8 cellular contexts compared by ENCODE assay signal in genomic region chr17:73644145-73645049, GRCh38. TPM values are rescaled to one million over a fixed set of nuclear protein-coding genes. Genes with fewer than 3 reads are reported as not detected.
A peak's percentile ranks its signal among the peaks of the same experiment; 100 is the strongest.
DNase-seq lines count a peak whose midpoint lies in the region; ATAC-seq, FAIRE-seq and TF ChIP-seq lines count a peak whose summit lies in the region.

TSS of gene SDK2 (minus strand) at chr17:73644445. CDS start at chr17:73644088, 357 bp downstream.

- H3K9ac ChIP-seq in GM12878 (ENCODE audit: control insufficient read depth, insufficient read depth, low read length): no peak within 1 kb of the TSS

- no peak for FAIRE-seq in GM12878 (lab: Jason Lieb, UNC)

- TF ChIP-seq CTCF in GM12878 (IDR thresholded peaks at IDR 0.05 in 2 of 3, conservative IDR thresholded peaks at IDR 0.05 in 1 of 3; ENCODE audit: control insufficient read depth in 2 of 3, extremely low read depth in 1 of 3, insufficient read depth in 1 of 3, low read depth in 3 of 3, low read length in 3 of 3) (no peak), stomach (IDR thresholded peaks at IDR 0.05) (no peak)

- H3K27me3 ChIP-seq in GM12878 (replicated peaks in 1 of 2; ENCODE audit: control insufficient read depth in 2 of 2, insufficient read depth in 2 of 2, low read length in 1 of 2) (peaks cover 7 to 16% of the 10 kb centered on the region in 2 experiments), stomach (peaks cover 5 to 97% (median 63%) of the 10 kb centered on the region in 3 donors)

- DNase-seq in Right ventricle myocardium inferior (ENCODE audit: missing footprints) (no peak), cardiac septum (ENCODE audit: low spot score) (no peak), GM12878 (ENCODE audit: low read depth, low spot score) (no peak), kidney tubule cell (ENCODE audit: low spot score) (peak; percentile 8), stomach (peak; percentile 22)

- H3K4me1 ChIP-seq in GM12878 (ENCODE audit: control insufficient read depth, insufficient read depth, low read length) (no peaks in the 10 kb centered on the region), stomach (peaks cover 24 to 35% (median 27%) of the 10 kb centered on the region in 4 donors)

- peak; percentile 27 for ATAC-seq in Right ventricle myocardium inferior
- no peak for ATAC-seq in GM12878
- no peak for ATAC-seq in GM19351 (IDR thresholded peaks at IDR 0.05; ENCODE audit: unreplicated experiment)
- ATAC-seq in HG03175 (IDR thresholded peaks at IDR 0.05; ENCODE audit: unreplicated experiment): no peak
- no peak for ATAC-seq in GM21390 (IDR thresholded peaks at IDR 0.05; ENCODE audit: unreplicated experiment)

- RAD21 ChIA-PET in GM12878 (lab: Charles Lee; ENCODE audit: unreplicated experiment): no interaction called here

- intact Hi-C loops in Right ventricle myocardium inferior (cut with DNase I): loop anchor here (5.0 kb wide), 2 partner anchors 68 to 212 kb away; no protein-coding TSS in a partner anchor
- intact Hi-C loops in cardiac septum (cut with DNase I): loop anchor here (2.0 to 5.0 kb wide), 2 partner anchors 112 to 216 kb away; no protein-coding TSS in a partner anchor
- intact Hi-C loops in GM12878 (cut with micrococcal nuclease; ENCODE audit: unreplicated experiment): no loop called here
- intact Hi-C loops in stomach (cut with DNase I; ENCODE audit: low total_unique reads): no loop called here

- H3K27ac ChIP-seq in GM12878 (ENCODE audit: control insufficient read depth, insufficient read depth): no peak within 1 kb of the TSS
- H3K27ac ChIP-seq in stomach: peak within 1 kb of the TSS in 2 of 5 donors; percentile 60 to 65

- in situ Hi-C loops in GM12878 (cut with MboI): no loop called here

- H4K20me1 ChIP-seq in GM12878 (ENCODE audit: control insufficient read depth, insufficient read depth): no peaks in the 10 kb centered on the region

- H3K4me2 ChIP-seq in GM12878 (ENCODE audit: control insufficient read depth, insufficient read depth): no peak within 1 kb of the TSS

- SMC1A ChIA-PET in GM12878 (lab: Charles Lee; ENCODE audit: uncharacterized antibody, unreplicated experiment): no interaction called here

- no peaks in the 10 kb centered on the region for H3K79me2 ChIP-seq in GM12878 (ENCODE audit: control insufficient read depth, insufficient read depth, low read length)

- no TSS peak for BruUV-seq in GM12878 (replicated peaks; lab: Mats Ljungman, UMichigan)

- H3K9me3 ChIP-seq in GM12878 (replicated peaks; ENCODE audit: control insufficient read depth, insufficient read depth, low read length): no peaks in the 10 kb centered on the region
- no peaks in the 10 kb centered on the region for H3K9me3 ChIP-seq in stomach

- TF ChIP-seq POLR2A in GM12878 (IDR thresholded peaks at IDR 0.05; ENCODE audit: low read depth, low read length) (no peak), stomach (IDR thresholded peaks at IDR 0.05) (no peak)

- H3K36me3 ChIP-seq in GM12878 (ENCODE audit: control insufficient read depth in 2 of 2, insufficient read depth in 2 of 2, low read length in 1 of 2) (no peaks in the 10 kb centered on the region), stomach (no peaks in the 10 kb centered on the region)

- WGBS in GM12878 (ENCODE audit: insufficient coverage, insufficient replicate concordance, low lambda C conversion rate, missing lambda C conversion rate): 2% methylated on average over 81 of the region's 105 CpGs
- 0 to 2% (median 1%) methylated on average over 58 to 105 of the region's 105 CpGs for WGBS in stomach, 5 donors

- H3K4me3 ChIP-seq in GM12878: no peak within 1 kb of the TSS
- peak within 1 kb of the TSS; percentile 45 to 58 (median 49) for H3K4me3 ChIP-seq in stomach

- POLR2A ChIA-PET in GM12878 (lab: Charles Lee): no interaction called here

- TF ChIP-seq RAD21 in GM12878 (IDR thresholded peaks at IDR 0.05; ENCODE audit: insufficient read depth, low read depth, low read length): no peak

- CTCF ChIA-PET in GM12878 (lab: Yijun Ruan, JAX): no interaction called here

- H2AFZ ChIP-seq in GM12878 (ENCODE audit: control insufficient read depth, low read depth, low read length): no peak within 1 kb of the TSS

- TF ChIP-seq EP300 in GM12878 (IDR thresholded peaks at IDR 0.05; ENCODE audit: borderline replicate concordance in 1 of 2, control insufficient read depth in 1 of 2, low read depth in 2 of 2, low read length in 2 of 2) (no peak), stomach (IDR thresholded peaks at IDR 0.05) (no peak)

TF ChIP-seq in GM12878, 131 proteins besides CTCF, POLR2A, EP300 and RAD21:
- 0 out of 2 replicates have a peak, but pooled peaks have one; percentile 76 for TF ChIP-seq EZH2 (IDR thresholded peaks at IDR 0.05; ENCODE audit: borderline replicate concordance, control insufficient read depth, low read depth, low read length)
- TF ChIP-seq PKNOX1 (IDR thresholded peaks at IDR 0.05): no peak
- TF ChIP-seq, protein P1, sequence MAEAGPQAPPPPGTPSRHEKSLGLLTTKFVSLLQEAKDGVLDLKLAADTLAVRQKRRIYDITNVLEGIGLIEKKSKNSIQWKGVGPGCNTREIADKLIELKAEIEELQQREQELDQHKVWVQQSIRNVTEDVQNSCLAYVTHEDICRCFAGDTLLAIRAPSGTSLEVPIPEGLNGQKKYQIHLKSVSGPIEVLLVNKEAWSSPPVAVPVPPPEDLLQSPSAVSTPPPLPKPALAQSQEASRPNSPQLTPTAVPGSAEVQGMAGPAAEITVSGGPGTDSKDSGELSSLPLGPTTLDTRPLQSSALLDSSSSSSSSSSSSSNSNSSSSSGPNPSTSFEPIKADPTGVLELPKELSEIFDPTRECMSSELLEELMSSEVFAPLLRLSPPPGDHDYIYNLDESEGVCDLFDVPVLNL (IDR thresholded peaks at IDR 0.05; ENCODE audit: low read depth, low read length): no peak

RNA-seq across cellular contexts. Expression of gene SDK2, which starts in this region (rescaled TPM):
- 1.6 TPM for total RNA-seq in Right ventricle myocardium inferior
- 3.0 TPM for total RNA-seq in cardiac septum
- total RNA-seq in GM12878 (2013; cell fraction: nucleolus; rRNA removed): 0.04 TPM in 1 of 2 replicates, not detected in the other
- total RNA-seq in GM12878 (2014; rRNA removed): not detected in 2 replicates
- not detected in 2 replicates for total RNA-seq in GM12878 (2014; rRNA removed; fragmentation: Illumina TruSeq; extraction: Trizol)
- total RNA-seq in GM12878 (2021): 0.08 TPM in 1 of 2 replicates, not detected in the other
- polyA plus RNA-seq in GM12878 (2011; ENCODE audit: low read depth): not detected
- polyA plus RNA-seq in GM12878 (2011; rRNA removed): 0.03 TPM in 1 of 2 replicates, not detected in the other
- 0.01 and 0.02 TPM in 2 replicates for polyA plus RNA-seq in GM12878 (2011; cell fraction: cytosol; rRNA removed)
- polyA plus RNA-seq in GM12878 (2011; cell fraction: nucleus; rRNA removed): 0.03 and 0.06 TPM in 2 replicates
- polyA plus RNA-seq in GM12878 (2012): 0.04 TPM in 2 replicates
- not detected in 2 replicates for polyA plus RNA-seq in GM12878 (2014; fragmentation: Illumina TruSeq; extraction: Trizol)
- not detected for polyA plus RNA-seq in GM12878 (2014; fragmentation: Nextera tagmentation; extraction: Ambion mirVana)
- not detected in 2 replicates for polyA plus RNA-seq in GM12878 (2014; rRNA removed)
- under 1 TPM in 1 of 2 experiments, not detected in 1; 0.03 TPM for polyA plus RNA-seq in GM12878 (2016; fragmentation: Nextera tagmentation; extraction: Ambion mirVana)
- polyA minus RNA-seq in GM12878 (2011; rRNA and poly(A)+ RNA removed): under 0.01 TPM in 2 replicates
- not detected in 2 replicates for polyA minus RNA-seq in GM12878 (2011; cell fraction: cytosol; rRNA and poly(A)+ RNA removed)
- under 0.01 TPM in 1 of 2 replicates, not detected in the other for polyA minus RNA-seq in GM12878 (2011; cell fraction: nucleus; rRNA and poly(A)+ RNA removed)
- 1 to 10 TPM in 3 of 5 donors, under 1 TPM in 1, not detected in 1; under 0.01 to 9.6 (median 1.2) TPM for total RNA-seq in stomach
- under 1 TPM; 0.15 to 0.44 (median 0.38) TPM for polyA plus RNA-seq in stomach

Comparison
In these comparisons a context has a peak if more than half of its experiments do, and no peak if none do; other contexts are left out.
1. DNase-seq: peak in kidney tubule cell (single experiment) and stomach (single experiment); none in Right ventricle myocardium inferior (single experiment), cardiac septum (single experiment) and GM12878 (single experiment).
2. intact Hi-C loops: an anchor here in Right ventricle myocardium inferior (5.0 kb wide) and cardiac septum (2.0 to 5.0 kb wide); none called in GM12878 and stomach.